ENCODE assay signal across 25 cellular contexts in genomic region chr5:95879661-95880060, GRCh38.
"Had no signal": no experiment of that assay in that cellular context is flagged by ENCODE, and none has a peak within 500 bp of the region (broad histone marks: within the 10 kb centered on the region; RNA-seq: fewer than 3 reads in every experiment).

No MANE protein-coding gene starts in this region.

- H3K36me3 Mint-ChIP-seq: brain; naive thymus-derived CD4-positive, alpha-beta T cell had no signal

- H3K4me3 Mint-ChIP-seq: activated naive CD8-positive, alpha-beta T cell treated with anti-CD3 and anti-CD28 coated beads, Interleukin-2, amount 10 ng/mL, durations not matched to agents 7 days and 5 days; brain; naive thymus-derived CD4-positive, alpha-beta T cell; stimulated activated naive CD8-positive, alpha-beta T cell treated with anti-CD3 and anti-CD28 coated beads, Interleukin-15, amount 100 ng/mL, for 72 hours had no signal

- H3K27me3 ChIP-seq: dorsolateral prefrontal cortex, left lung, vagina had no signal

- DNase-seq: activated CD4-positive, alpha-beta T cell treated with anti-CD3 and anti-CD28 coated beads, Interleukin-2, amount 50 U/mL, for 48 hours; activated naive CD4-positive, alpha-beta T cell; activated naive CD8-positive, alpha-beta T cell treated with anti-CD3 and anti-CD28 coated beads, Interleukin-2, amount 10 ng/mL, durations not matched to agents 7 days and 5 days; central memory CD4-positive, alpha-beta T cell; dorsolateral prefrontal cortex; erythroblast; foreskin melanocyte; glutamatergic neuron; kidney; left lung; mesendoderm; naive thymus-derived CD4-positive, alpha-beta T cell; psoas muscle; right cardiac atrium; small intestine; stimulated activated CD4-positive, alpha-beta T cell treated with anti-CD3 and anti-CD28 coated beads, Interleukin-15, amount 100 ng/mL, for 24 hours; stimulated activated CD4-positive, alpha-beta T cell treated with anti-CD3 and anti-CD28 coated beads, Interleukin-2, amount 100 ng/mL, for 48 hours; stimulated activated naive CD8-positive, alpha-beta T cell treated with anti-CD3 and anti-CD28 coated beads, Interleukin-15, amount 100 ng/mL, for 72 hours; T-helper 1 cell; T-helper 9 cell; trophoblast cell had no signal

- H3K9me3 ChIP-seq: left lung, psoas muscle, vagina had no signal

- H3K27ac Mint-ChIP-seq: activated naive CD8-positive, alpha-beta T cell treated with anti-CD3 and anti-CD28 coated beads, Interleukin-2, amount 10 ng/mL, durations not matched to agents 7 days and 5 days; brain; stimulated activated naive CD8-positive, alpha-beta T cell treated with anti-CD3 and anti-CD28 coated beads, Interleukin-15, amount 100 ng/mL, for 72 hours had no signal

- ATAC-seq: activated CD4-positive, CD25-positive, alpha-beta regulatory T cell treated with anti-CD3 and anti-CD28 coated beads, Interleukin-2, amount 50 U/mL, for 24 hours; left lung; naive thymus-derived CD4-positive, alpha-beta T cell; psoas muscle; right cardiac atrium; stimulated activated naive CD8-positive, alpha-beta T cell treated with anti-CD3 and anti-CD28 coated beads, Interleukin-15, amount 100 ng/mL, for 72 hours had no signal

- FAIRE-seq: colon, kidney, small intestine had no signal

- H3K27me3 Mint-ChIP-seq: brain; naive thymus-derived CD4-positive, alpha-beta T cell; stimulated activated naive CD8-positive, alpha-beta T cell treated with anti-CD3 and anti-CD28 coated beads, Interleukin-15, amount 100 ng/mL, for 72 hours had no signal

- H3K27ac ChIP-seq: left lung, psoas muscle, vagina had no signal

- H3K4me3 ChIP-seq: dorsolateral prefrontal cortex, left lung, psoas muscle, vagina had no signal

- H3K9me3 Mint-ChIP-seq: activated naive CD8-positive, alpha-beta T cell treated with anti-CD3 and anti-CD28 coated beads, Interleukin-2, amount 10 ng/mL, durations not matched to agents 7 days and 5 days; brain; naive thymus-derived CD4-positive, alpha-beta T cell; stimulated activated naive CD8-positive, alpha-beta T cell treated with anti-CD3 and anti-CD28 coated beads, Interleukin-15, amount 100 ng/mL, for 72 hours had no signal

- H3K36me3 ChIP-seq: left lung, vagina had no signal

- H3K4me1 Mint-ChIP-seq: activated naive CD8-positive, alpha-beta T cell treated with anti-CD3 and anti-CD28 coated beads, Interleukin-2, amount 10 ng/mL, durations not matched to agents 7 days and 5 days; brain; naive thymus-derived CD4-positive, alpha-beta T cell had no signal
